In the genomic region with DNA sequence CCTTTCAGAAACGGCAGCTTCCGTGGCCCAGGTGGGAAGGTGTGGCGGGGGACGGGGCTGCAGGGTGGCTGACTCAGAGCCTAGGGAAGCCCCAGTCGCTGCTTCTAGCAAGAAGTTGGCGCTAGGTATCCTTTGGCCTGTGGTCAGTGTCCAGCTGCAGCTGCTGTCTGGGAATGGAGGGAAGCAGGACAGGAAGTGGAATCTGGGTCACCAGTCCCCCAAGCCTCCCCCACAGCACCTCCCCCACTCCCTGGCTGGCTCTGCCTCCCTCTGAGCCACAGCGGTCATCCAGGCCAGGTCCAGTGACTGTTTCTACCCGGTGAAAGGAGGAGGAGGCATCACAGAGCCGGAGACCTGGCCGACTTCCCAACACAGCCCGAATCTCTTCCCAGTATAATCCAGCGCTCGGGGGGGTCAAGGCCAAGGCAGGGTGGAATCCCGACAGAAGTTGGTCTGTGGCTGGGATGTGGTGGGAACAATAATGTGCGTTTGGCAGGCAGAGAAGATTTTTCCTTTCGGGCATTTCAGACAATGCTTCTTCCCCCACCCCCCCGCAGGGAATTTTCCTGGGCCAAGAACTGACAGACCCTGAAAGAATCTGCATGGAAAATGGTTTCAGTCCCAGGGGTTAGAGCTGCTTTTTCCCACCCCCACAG, we compare ENCODE assay signal across 9 cellular contexts. TPM values are rescaled to one million over a fixed set of nuclear protein-coding genes. Genes with fewer than 3 reads are reported as not detected.
DNase-seq lines count a peak whose midpoint lies in the region; ATAC-seq and TF ChIP-seq lines count a peak whose summit lies in the region.
"Had no signal": no experiment of that assay in that cellular context is flagged by ENCODE, and none has a peak within 500 bp of the region (broad histone marks: within the 10 kb centered on the region; RNA-seq: fewer than 3 reads in every experiment).

No MANE protein-coding gene starts in this region.

- intact Hi-C loops in uterus (cut with DNase I; ENCODE audit: low total_unique reads) = no loop called here

- TF ChIP-seq POLR2A in uterus (IDR thresholded peaks at IDR 0.05) = peak in 1 of 2 donors; percentile 13

- H3K4me3 ChIP-seq in RWPE2 (ENCODE audit: severe bottlenecking) (no peak overlapping the region), fibroblast of the aortic adventitia (ENCODE audit: low read depth, low read length) (no peak overlapping the region), muscle layer of duodenum (ENCODE audit: low read depth in 1 of 2, low read length in 2 of 2) (no peak overlapping the region), uterus (no peak overlapping the region)

- ATAC-seq in RWPE2 (ENCODE audit: low read depth) = 0 out of 3 replicates have a peak, but pooled peaks have one; percentile 48
- ATAC-seq in GM19328 (IDR thresholded peaks at IDR 0.05; ENCODE audit: unreplicated experiment) = no peak

- H3K36me3 ChIP-seq in RWPE2 (ENCODE audit: low read depth) (no peaks in the 10 kb centered on the region), muscle layer of duodenum (ENCODE audit: control insufficient read depth in 1 of 2, insufficient read depth in 2 of 2, low read length in 2 of 2) (no peaks in the 10 kb centered on the region), uterus (no peaks in the 10 kb centered on the region)

- no peaks in the 10 kb centered on the region for H3K4me1 ChIP-seq in RWPE2 (ENCODE audit: insufficient read depth, poor library complexity, severe bottlenecking)
- peaks cover 6 to 33% of the 10 kb centered on the region in 2 donors for H3K4me1 ChIP-seq in muscle layer of duodenum (ENCODE audit: control insufficient read depth in 1 of 2, insufficient read depth in 2 of 2, low read length in 2 of 2)
- H3K4me1 ChIP-seq in uterus = peaks cover 12 to 17% of the 10 kb centered on the region in 2 donors

- no peak for TF ChIP-seq CTCF in RWPE2 (IDR thresholded peaks at IDR 0.05; ENCODE audit: poor library complexity, severe bottlenecking)
- no peak for TF ChIP-seq CTCF in fibroblast of the aortic adventitia (IDR thresholded peaks at IDR 0.05; ENCODE audit: insufficient read depth, low read length)
- TF ChIP-seq CTCF in uterus (IDR thresholded peaks at IDR 0.05) = no peak

- no peak for DNase-seq in RWPE2 (ENCODE audit: low spot score)
- peak; percentile 98 for DNase-seq in fibroblast of the aortic adventitia (ENCODE audit: low read depth)
- peak; percentile 96 to 97 for DNase-seq in uterus
- no peak for DNase-seq in activated gamma-delta T cell treated with Interleukin-2 at 50 U/mL for 16 hours
- DNase-seq in SHP77 (lab: John Stamatoyannopoulos, UW) = no peak
- DNase-seq in DMS79 (lab: John Stamatoyannopoulos, UW) = no peak
- DNase-seq: activated CD4-positive, alpha-beta T cell treated with anti-CD3 and anti-CD28 coated beads, Interleukin-2, amount 50 U/mL, for 1 hour had no signal

- H3K27me3 ChIP-seq in RWPE2 (ENCODE audit: insufficient read depth, poor library complexity, severe bottlenecking) (no peaks in the 10 kb centered on the region), muscle layer of duodenum (ENCODE audit: low read depth, low read length) (no peaks in the 10 kb centered on the region), uterus (no peaks in the 10 kb centered on the region)

- no peaks in the 10 kb centered on the region for H3K9me3 ChIP-seq in RWPE2 (ENCODE audit: severe bottlenecking)
- H3K9me3 ChIP-seq in muscle layer of duodenum (ENCODE audit: control insufficient read depth in 1 of 2, low read length in 2 of 2) = no peaks in the 10 kb centered on the region
- H3K9me3 ChIP-seq in uterus = no peaks in the 10 kb centered on the region

- H3K27ac ChIP-seq in RWPE2 (ENCODE audit: poor library complexity, severe bottlenecking) (no peak overlapping the region), muscle layer of duodenum (ENCODE audit: low read length) (peak overlapping the region; percentile 45), uterus (peak overlapping the region; percentile 76 to 81)

RNA-seq across cellular contexts. Expression of a gene that starts 45.1 kb away (rescaled TPM):
- 3.2 and 6.3 TPM in 2 replicates for total RNA-seq in fibroblast of the aortic adventitia (ENCODE audit: low replicate concordance)
- 100 to 1,000 TPM in 3 of 4 donors, 10 to 100 TPM in 1; 38.2 to 331 (median 230) TPM for total RNA-seq in uterus

Comparison
In these comparisons a context has a peak if more than half of its experiments do, and no peak if none do; other contexts are left out.
1. DNase-seq: peak in fibroblast of the aortic adventitia (single experiment) and uterus (2 of 2); none in RWPE2 (single experiment), activated gamma-delta T cell treated with Interleukin-2 at 50 U/mL for 16 hours (single experiment), SHP77 (0 of 2) and DMS79 (single experiment).